In genomic region chr19:58554494-58555368, GRCh38 we compare ENCODE assay signal across 1 cellular context.
TF ChIP-seq lines count a peak whose summit lies in the region.

TSS of gene CHMP2A (minus strand) at chr19:58555105. CDS start at chr19:58554212, 893 bp downstream.

TF ChIP-seq in HepG2, 621 proteins besides CTCF, POLR2A, EP300 and RAD21 (continued from another document and continues in another):
- TF ChIP-seq THRA (CRISPR knock-in tag; IDR thresholded peaks at IDR 0.05; ENCODE audit: borderline replicate concordance) (no peak), ZNF710 (CRISPR knock-in tag; IDR thresholded peaks at IDR 0.05; ENCODE audit: borderline replicate concordance) (no peak), FOSL2 (CRISPR knock-in tag; IDR thresholded peaks at IDR 0.05) (no peak), ARNTL (CRISPR knock-in tag; IDR thresholded peaks at IDR 0.05) (0 out of 2 replicates have a peak, but pooled peaks have one; percentile 39), FUBP1 (CRISPR knock-in tag; IDR thresholded peaks at IDR 0.05; ENCODE audit: borderline replicate concordance) (no peak), ZNF30 (CRISPR knock-in tag; IDR thresholded peaks at IDR 0.05) (no peak), SP2 (CRISPR knock-in tag; IDR thresholded peaks at IDR 0.05) (peak; percentile 52), POLR2AphosphoS2 (IDR thresholded peaks at IDR 0.05; ENCODE audit: low read depth, low read length) (0 out of 2 replicates have a peak, but pooled peaks have one; percentile 64), TFDP2 (CRISPR knock-in tag; IDR thresholded peaks at IDR 0.05) (peak; percentile 19; the same call in 1 of the 2 replicates), ZNF563 (CRISPR knock-in tag; IDR thresholded peaks at IDR 0.05) (no peak), SMAD3 (CRISPR knock-in tag; IDR thresholded peaks at IDR 0.05) (no peak), PRDM4 (CRISPR knock-in tag; IDR thresholded peaks at IDR 0.05; ENCODE audit: borderline replicate concordance) (no peak), RARA (CRISPR knock-in tag; IDR thresholded peaks at IDR 0.05) (0 out of 2 replicates have a peak, but pooled peaks have one; percentile 13), NFE2L2 (IDR thresholded peaks at IDR 0.05; ENCODE audit: low read length) (no peak), NFIC (IDR thresholded peaks at IDR 0.05; ENCODE audit: low read length) (no peak), SATB2 (CRISPR knock-in tag; IDR thresholded peaks at IDR 0.05) (no peak), TOPORS (CRISPR knock-in tag; IDR thresholded peaks at IDR 0.05) (no peak), ZNF724P (CRISPR knock-in tag; IDR thresholded peaks at IDR 0.05; ENCODE audit: borderline replicate concordance) (peak; percentile 57; the same call in 1 of the 2 replicates), NCOR1 (IDR thresholded peaks at IDR 0.05; ENCODE audit: borderline replicate concordance, low read length) (no peak), ZKSCAN8 (CRISPR knock-in tag; IDR thresholded peaks at IDR 0.05; ENCODE audit: borderline replicate concordance) (no peak), ZFP62 (CRISPR knock-in tag; IDR thresholded peaks at IDR 0.05) (no peak), FOXK2 (IDR thresholded peaks at IDR 0.05) (no peak), ATF7-NPFF (CRISPR knock-in tag; IDR thresholded peaks at IDR 0.05; ENCODE audit: low read depth) (peak; percentile 50; the same call in 1 of the 2 replicates), HDAC2 (CRISPR knock-in tag; IDR thresholded peaks at IDR 0.05) (no peak), ZBTB26 (CRISPR knock-in tag; IDR thresholded peaks at IDR 0.05; ENCODE audit: borderline replicate concordance) (0 out of 2 replicates have a peak, but pooled peaks have one; percentile 25), KLF15 (CRISPR knock-in tag; IDR thresholded peaks at IDR 0.05; ENCODE audit: borderline replicate concordance) (no peak), ZNF281 (CRISPR knock-in tag; IDR thresholded peaks at IDR 0.05; ENCODE audit: borderline replicate concordance) (no peak), ZNF367 (CRISPR knock-in tag; IDR thresholded peaks at IDR 0.05; ENCODE audit: borderline replicate concordance) (no peak), RBFOX2 (IDR thresholded peaks at IDR 0.05; ENCODE audit: low read depth, low read length) (peak; percentile 94), ZNF672 (CRISPR knock-in tag; IDR thresholded peaks at IDR 0.05) (no peak)
- TF ChIP-seq, protein P1, sequence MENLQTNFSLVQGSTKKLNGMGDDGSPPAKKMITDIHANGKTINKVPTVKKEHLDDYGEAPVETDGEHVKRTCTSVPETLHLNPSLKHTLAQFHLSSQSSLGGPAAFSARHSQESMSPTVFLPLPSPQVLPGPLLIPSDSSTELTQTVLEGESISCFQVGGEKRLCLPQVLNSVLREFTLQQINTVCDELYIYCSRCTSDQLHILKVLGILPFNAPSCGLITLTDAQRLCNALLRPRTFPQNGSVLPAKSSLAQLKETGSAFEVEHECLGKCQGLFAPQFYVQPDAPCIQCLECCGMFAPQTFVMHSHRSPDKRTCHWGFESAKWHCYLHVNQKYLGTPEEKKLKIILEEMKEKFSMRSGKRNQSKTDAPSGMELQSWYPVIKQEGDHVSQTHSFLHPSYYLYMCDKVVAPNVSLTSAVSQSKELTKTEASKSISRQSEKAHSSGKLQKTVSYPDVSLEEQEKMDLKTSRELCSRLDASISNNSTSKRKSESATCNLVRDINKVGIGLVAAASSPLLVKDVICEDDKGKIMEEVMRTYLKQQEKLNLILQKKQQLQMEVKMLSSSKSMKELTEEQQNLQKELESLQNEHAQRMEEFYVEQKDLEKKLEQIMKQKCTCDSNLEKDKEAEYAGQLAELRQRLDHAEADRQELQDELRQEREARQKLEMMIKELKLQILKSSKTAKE (CRISPR knock-in tag; IDR thresholded peaks at IDR 0.05; ENCODE audit: borderline replicate concordance): 0 out of 2 replicates have a peak, but pooled peaks have one; percentile 53
- TF ChIP-seq, protein P2, sequence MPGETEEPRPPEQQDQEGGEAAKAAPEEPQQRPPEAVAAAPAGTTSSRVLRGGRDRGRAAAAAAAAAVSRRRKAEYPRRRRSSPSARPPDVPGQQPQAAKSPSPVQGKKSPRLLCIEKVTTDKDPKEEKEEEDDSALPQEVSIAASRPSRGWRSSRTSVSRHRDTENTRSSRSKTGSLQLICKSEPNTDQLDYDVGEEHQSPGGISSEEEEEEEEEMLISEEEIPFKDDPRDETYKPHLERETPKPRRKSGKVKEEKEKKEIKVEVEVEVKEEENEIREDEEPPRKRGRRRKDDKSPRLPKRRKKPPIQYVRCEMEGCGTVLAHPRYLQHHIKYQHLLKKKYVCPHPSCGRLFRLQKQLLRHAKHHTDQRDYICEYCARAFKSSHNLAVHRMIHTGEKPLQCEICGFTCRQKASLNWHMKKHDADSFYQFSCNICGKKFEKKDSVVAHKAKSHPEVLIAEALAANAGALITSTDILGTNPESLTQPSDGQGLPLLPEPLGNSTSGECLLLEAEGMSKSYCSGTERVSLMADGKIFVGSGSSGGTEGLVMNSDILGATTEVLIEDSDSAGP (CRISPR knock-in tag; IDR thresholded peaks at IDR 0.05; ENCODE audit: borderline replicate concordance): peak; percentile 13; the same call in 1 of the 2 replicates
